In genomic region chrX:153794018-153794896, GRCh38 we compare ENCODE assay signal across 8 cellular contexts. TPM values are rescaled to one million over a fixed set of nuclear protein-coding genes. Genes with fewer than 3 reads are reported as not detected.
DNase-seq lines count a peak whose midpoint lies in the region; ATAC-seq and TF ChIP-seq lines count a peak whose summit lies in the region.

TSS of gene IDH3G (minus strand) at chrX:153794375. CDS start at chrX:153794326, 49 bp downstream.
TSS of gene SSR4 (plus strand) at chrX:153794668. CDS start at chrX:153794688, 20 bp downstream.

- peak within 1 kb of the TSS; percentile 55 to 84 for H3K9ac ChIP-seq in colonic mucosa (ENCODE audit: low read depth in 2 of 2, low read length in 2 of 2)

- intact Hi-C loops in activated CD4-positive, alpha-beta T cell treated with anti-CD3 and anti-CD28 coated beads, Interleukin-2, amount 10 ng/mL, durations not matched to agents 24 days and 14 days (cut with micrococcal nuclease) = loop anchor here (2.0 kb wide), 1 partner anchor 133 kb away; the partner anchor contains the start of gene ARHGAP4
- intact Hi-C loops in colonic mucosa (cut with DNase I) = no loop called here

- H3K27me3 ChIP-seq in BE2C (no peaks in the 10 kb centered on the region), colonic mucosa (no peaks in the 10 kb centered on the region), layer of hippocampus (ENCODE audit: control insufficient read depth, insufficient read depth, low read length) (no peaks in the 10 kb centered on the region)

- ATAC-seq in HG03460 (IDR thresholded peaks at IDR 0.05; ENCODE audit: unreplicated experiment) = peak; percentile 93

- H3K9me3 Mint-ChIP-seq in activated CD4-positive, alpha-beta T cell treated with anti-CD3 and anti-CD28 coated beads, Interleukin-2, amount 10 ng/mL, durations not matched to agents 24 days and 14 days = no peaks in the 10 kb centered on the region

- H3K36me3 ChIP-seq in BE2C = peaks cover 42% of the 10 kb centered on the region
- H3K36me3 ChIP-seq in colonic mucosa = peaks cover 4% of the 10 kb centered on the region

- H3K27ac Mint-ChIP-seq in activated CD4-positive, alpha-beta T cell treated with anti-CD3 and anti-CD28 coated beads, Interleukin-2, amount 10 ng/mL, durations not matched to agents 24 days and 14 days = peak within 1 kb of the TSS; percentile 93

- H3K4me1 ChIP-seq in BE2C (peaks cover 18% of the 10 kb centered on the region), colonic mucosa (peaks cover 6% of the 10 kb centered on the region)

- H3K4me3 Mint-ChIP-seq in activated CD4-positive, alpha-beta T cell treated with anti-CD3 and anti-CD28 coated beads, Interleukin-2, amount 10 ng/mL, durations not matched to agents 24 days and 14 days = peak within 1 kb of the TSS; percentile 90

- H3K27me3 Mint-ChIP-seq in activated CD4-positive, alpha-beta T cell treated with anti-CD3 and anti-CD28 coated beads, Interleukin-2, amount 10 ng/mL, durations not matched to agents 24 days and 14 days = no peaks in the 10 kb centered on the region

- peaks cover 11% of the 10 kb centered on the region for H3K4me1 Mint-ChIP-seq in activated CD4-positive, alpha-beta T cell treated with anti-CD3 and anti-CD28 coated beads, Interleukin-2, amount 10 ng/mL, durations not matched to agents 24 days and 14 days

- DNase-seq in BE2C = peak; percentile 94
- DNase-seq in GM19240 (ENCODE audit: insufficient read length, low spot score) = peak; percentile 98
- DNase-seq in NCI-H526 (lab: John Stamatoyannopoulos, UW) = peak; percentile 85 to 96
- peak; percentile 97 for DNase-seq in activated CD4-positive, alpha-beta T cell treated with anti-CD3 and anti-CD28 coated beads, Interleukin-2, amount 10 ng/mL, durations not matched to agents 24 days and 14 days
- peak; percentile 89 for DNase-seq in colonic mucosa
- peak; percentile 81 to 89 for DNase-seq in stimulated activated CD4-positive, alpha-beta T cell treated with anti-CD3 and anti-CD28 coated beads, Interleukin-1b, Interleukin-23, amount 100 ng/mL, for 4 hours (ENCODE audit: low read depth in 2 of 2)

- peak within 1 kb of the TSS; percentile 90 for H3K27ac ChIP-seq in colonic mucosa
- H3K27ac ChIP-seq in layer of hippocampus (ENCODE audit: low read depth, low read length) = peak within 1 kb of the TSS; percentile 91

- H3K4me3 ChIP-seq in BE2C (ENCODE audit: low read depth, low read length) = peak within 1 kb of the TSS; percentile 81
- H3K4me3 ChIP-seq in colonic mucosa = peak within 1 kb of the TSS; percentile 69

- TF ChIP-seq CTCF in BE2C (IDR thresholded peaks at IDR 0.05; ENCODE audit: low read depth, low read length) = no peak
- TF ChIP-seq CTCF in colonic mucosa (IDR thresholded peaks at IDR 0.05) = no peak

- H3K9me3 ChIP-seq in BE2C (no peaks in the 10 kb centered on the region), colonic mucosa (no peaks in the 10 kb centered on the region)

- peaks cover 30% of the 10 kb centered on the region for H3K36me3 Mint-ChIP-seq in activated CD4-positive, alpha-beta T cell treated with anti-CD3 and anti-CD28 coated beads, Interleukin-2, amount 10 ng/mL, durations not matched to agents 24 days and 14 days (ENCODE audit: low read depth)

RNA-seq across cellular contexts. Expression of gene IDH3G, which starts in this region (rescaled TPM):
- 278 TPM for polyA plus RNA-seq in BE2C (2012; ENCODE audit: insufficient read depth, insufficient read length, low read depth)
- 70.2 and 78.8 TPM in 2 replicates for total RNA-seq in activated CD4-positive, alpha-beta T cell treated with anti-CD3 and anti-CD28 coated beads, Interleukin-2, amount 10 ng/mL, durations not matched to agents 24 days and 14 days
- 10 to 100 TPM; 80.6 to 92.6 TPM for total RNA-seq in colonic mucosa

RNA-seq across cellular contexts. Expression of gene SSR4, which starts in this region (rescaled TPM):
- polyA plus RNA-seq in BE2C (2012; ENCODE audit: insufficient read depth, insufficient read length, low read depth) = 1,099 TPM
- 265 and 277 TPM in 2 replicates for total RNA-seq in activated CD4-positive, alpha-beta T cell treated with anti-CD3 and anti-CD28 coated beads, Interleukin-2, amount 10 ng/mL, durations not matched to agents 24 days and 14 days
- 100 to 1,000 TPM; 253 to 377 TPM for total RNA-seq in colonic mucosa

Comparison
In these comparisons a context has a peak if more than half of its experiments do, and no peak if none do; other contexts are left out.
1. Peak in every context shown above with its lines: DNase-seq, ATAC-seq, H3K4me3 ChIP-seq and H3K27ac ChIP-seq.